In genomic region chr3:139329364-139329850, GRCh38 we compare ENCODE assay signal across 8 cellular contexts. TPM values are rescaled to one million over a fixed set of nuclear protein-coding genes. Genes with fewer than 3 reads are reported as not detected.
DNase-seq lines count a peak whose midpoint lies in the region; ATAC-seq and TF ChIP-seq lines count a peak whose summit lies in the region.

No MANE protein-coding gene starts in this region.

- TF ChIP-seq CTCF in LNCAP (IDR thresholded peaks at IDR 0.05) (peak; percentile 100), thoracic aorta (IDR thresholded peaks at IDR 0.05) (peak; percentile 90)

- peak overlapping the region; percentile 9; the same call in 1 of the 2 replicates for H3K4me3 ChIP-seq in H7 (ENCODE audit: insufficient read depth, low read depth, low read length)
- peak overlapping the region; percentile 52 for H3K4me3 ChIP-seq in thoracic aorta

- no peak overlapping the region for H3K27ac ChIP-seq in thoracic aorta

- peak; percentile 9 for DNase-seq in GF-D8 (lab: John Stamatoyannopoulos, UW)
- peak; percentile 95 for DNase-seq in H7
- peak; percentile 76 to 77 for DNase-seq in SHP77 (lab: John Stamatoyannopoulos, UW)
- peak; percentile 79 for DNase-seq in activated T-helper 9 cell treated with anti-CD3 and anti-CD28 coated beads, Interleukin-2, amount 50 U/mL, for 16 hours (ENCODE audit: low read depth)
- peak; percentile 57 for DNase-seq in foreskin melanocyte
- peak; percentile 78 for DNase-seq in occipital lobe (lab: John Stamatoyannopoulos, UW)
- peak; percentile 37 for DNase-seq in thoracic aorta (ENCODE audit: low spot score)

- H3K4me1 ChIP-seq in thoracic aorta (ENCODE audit: control insufficient read depth in 1 of 2, low read depth in 2 of 2), result peaks cover 0 to 4% of the 10 kb centered on the region in 2 donors

- no peak for ATAC-seq in thoracic aorta (ENCODE audit: insufficient number of reproducible peaks, low FRiP score, low read depth)

- H3K36me3 ChIP-seq in H7 (replicated peaks; ENCODE audit: control insufficient read depth, insufficient read depth, low read length), result no peaks in the 10 kb centered on the region
- no peaks in the 10 kb centered on the region for H3K36me3 ChIP-seq in thoracic aorta

- H3K27me3 ChIP-seq in H7 (ENCODE audit: control insufficient read depth, insufficient read depth, low read length), result peaks cover 5% of the 10 kb centered on the region
- no peaks in the 10 kb centered on the region for H3K27me3 ChIP-seq in thoracic aorta (replicated peaks; ENCODE audit: insufficient read depth)

- no peaks in the 10 kb centered on the region for H3K9me3 ChIP-seq in thoracic aorta

RNA-seq across cellular contexts. Expression of gene MRPS22, which starts 14.4 kb away (rescaled TPM):
- total RNA-seq in H7 (2014; rRNA removed; shearing (Covaris generic)), result 53.6 and 70.9 TPM in 2 replicates
- 62.4 TPM for total RNA-seq in occipital lobe
- total RNA-seq in thoracic aorta, result 10 to 100 TPM; 21.3 to 32.2 TPM

Comparison
In these comparisons a context has a peak if more than half of its experiments do, and no peak if none do; other contexts are left out.
1. DNase-seq: peak in every context shown above with its lines; median percentile 95 in H7; 79 in activated T-helper 9 cell treated with anti-CD3 and anti-CD28 coated beads, Interleukin-2, amount 50 U/mL, for 16 hours; 78 in occipital lobe; 76 in SHP77; 57 in foreskin melanocyte; 37 in thoracic aorta; 9 in GF-D8.